19 cellular contexts compared by ENCODE assay signal in genomic region chr18:74271656-74272055, GRCh38. TPM values are rescaled to one million over a fixed set of nuclear protein-coding genes. Genes with fewer than 3 reads are reported as not detected.
"Had no signal": no experiment of that assay in that cellular context is flagged by ENCODE, and none has a peak within 500 bp of the region (broad histone marks: within the 10 kb centered on the region; RNA-seq: fewer than 3 reads in every experiment).

No MANE protein-coding gene starts in this region.

- H3K4me3 Mint-ChIP-seq: activated CD4-positive, alpha-beta memory T cell treated with anti-CD3 and anti-CD28 coated beads for 36 hours; activated naive CD4-positive, alpha-beta T cell treated with anti-CD3 and anti-CD28 coated beads, Interleukin-2, amount 50 U/mL, for 24 hours; activated T-cell treated with anti-CD3 and anti-CD28 coated beads, Interleukin-2, amount 50 U/mL, for 4 hours; naive thymus-derived CD4-positive, alpha-beta T cell; stimulated activated effector memory CD8-positive, alpha-beta T cell treated with anti-CD3 and anti-CD28 coated beads, Interleukin-12 subunit alpha, Interleukin-12 subunit beta, amount 100 ng/mL, for 72 hours had no signal

- H3K9me3 ChIP-seq: adrenal gland, left lung, mucosa of descending colon, ovary, tibial nerve, uterus had no signal

- H3K27ac Mint-ChIP-seq: activated CD4-positive, alpha-beta memory T cell treated with anti-CD3 and anti-CD28 coated beads for 36 hours; activated naive CD4-positive, alpha-beta T cell treated with anti-CD3 and anti-CD28 coated beads, Interleukin-2, amount 50 U/mL, for 24 hours; naive thymus-derived CD4-positive, alpha-beta T cell; stimulated activated effector memory CD8-positive, alpha-beta T cell treated with anti-CD3 and anti-CD28 coated beads, Interleukin-12 subunit alpha, Interleukin-12 subunit beta, amount 100 ng/mL, for 72 hours had no signal

- H3K27ac ChIP-seq: adrenal gland, coronary artery, left lung, ovary, tibial nerve, uterus, VCaP had no signal

- H3K4me3 ChIP-seq: adrenal gland, coronary artery, left lung, mucosa of descending colon, ovary, tibial nerve, uterus had no signal

- H3K27me3 ChIP-seq: adrenal gland, left lung, ovary, tibial nerve, uterus had no signal

- H3K36me3 Mint-ChIP-seq: stimulated activated effector memory CD8-positive, alpha-beta T cell treated with anti-CD3 and anti-CD28 coated beads, Interleukin-12 subunit alpha, Interleukin-12 subunit beta, amount 100 ng/mL, for 72 hours had no signal

- H3K4me1 ChIP-seq: uterus had no signal

- DNase-seq: activated CD4-positive, alpha-beta memory T cell treated with anti-CD3 and anti-CD28 coated beads for 36 hours; activated effector memory CD4-positive, alpha-beta T cell treated with anti-CD3 and anti-CD28 coated beads, Interleukin-2, amount 50 U/mL, for 16 hours; activated T-cell treated with anti-CD3 and anti-CD28 coated beads, Interleukin-2, amount 50 U/mL, for 4 hours; adrenal gland; central memory CD4-positive, alpha-beta T cell; hippocampal formation; kidney; left lung; mucosa of descending colon; naive thymus-derived CD4-positive, alpha-beta T cell; ovary; uterus had no signal

- H3K9me3 Mint-ChIP-seq: activated CD4-positive, alpha-beta memory T cell treated with anti-CD3 and anti-CD28 coated beads for 36 hours; activated naive CD4-positive, alpha-beta T cell treated with anti-CD3 and anti-CD28 coated beads, Interleukin-2, amount 50 U/mL, for 24 hours; activated T-cell treated with anti-CD3 and anti-CD28 coated beads, Interleukin-2, amount 50 U/mL, for 4 hours; stimulated activated effector memory CD8-positive, alpha-beta T cell treated with anti-CD3 and anti-CD28 coated beads, Interleukin-12 subunit alpha, Interleukin-12 subunit beta, amount 100 ng/mL, for 72 hours had no signal

- ATAC-seq: activated T-cell treated with anti-CD3 and anti-CD28 coated beads, Interleukin-2, amount 50 U/mL, for 4 hours; left lung; mucosa of descending colon; naive thymus-derived CD4-positive, alpha-beta T cell; stimulated activated effector memory CD8-positive, alpha-beta T cell treated with anti-CD3 and anti-CD28 coated beads, Interleukin-12 subunit alpha, Interleukin-12 subunit beta, amount 100 ng/mL, for 72 hours had no signal

- H3K27me3 Mint-ChIP-seq: activated CD4-positive, alpha-beta memory T cell treated with anti-CD3 and anti-CD28 coated beads for 36 hours; activated naive CD4-positive, alpha-beta T cell treated with anti-CD3 and anti-CD28 coated beads, Interleukin-2, amount 50 U/mL, for 24 hours; naive thymus-derived CD4-positive, alpha-beta T cell had no signal

- H3K36me3 ChIP-seq: adrenal gland, left lung, ovary, uterus had no signal

RNA-seq across cellular contexts. Expression of gene C18orf63, which starts 44.0 kb away (rescaled TPM):
- total RNA-seq: activated CD4-positive, alpha-beta memory T cell treated with anti-CD3 and anti-CD28 coated beads for 36 hours; activated T-cell treated with anti-CD3 and anti-CD28 coated beads, Interleukin-2, amount 50 U/mL, for 4 hours; adrenal gland; kidney; mucosa of descending colon; naive thymus-derived CD4-positive, alpha-beta T cell; ovary; subcutaneous adipose tissue; T-helper 1 cell treated with Interleukin-12 subunit alpha and Interleukin-12 subunit beta and Interleukin-4 antibody, amounts not matched to agents 30 ng/mL and 1 ng/mL, for 36 hours; tibial nerve; uterus had no signal
- polyA plus RNA-seq: adrenal gland; naive thymus-derived CD4-positive, alpha-beta T cell; ovary had no signal
